Comparison of ENCODE assay signal across 25 cellular contexts in the genomic region with DNA sequence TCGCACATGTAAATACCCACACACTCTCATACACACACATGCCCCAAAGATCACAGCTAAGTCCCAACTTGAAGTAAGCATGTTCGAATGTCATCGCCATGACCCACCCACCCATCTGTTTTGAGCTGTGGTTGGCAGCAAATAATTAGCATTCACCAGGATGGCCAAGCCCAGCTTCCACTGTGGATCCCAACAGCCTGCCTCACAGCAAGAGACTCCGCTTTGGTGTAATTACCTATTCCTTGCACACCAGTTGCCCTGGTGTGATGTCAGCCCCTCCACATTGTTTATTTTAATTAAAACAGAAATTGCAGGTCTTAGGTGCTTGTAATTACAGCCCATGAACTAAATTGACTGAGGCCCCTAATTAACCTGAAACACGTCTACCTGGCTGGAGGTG.
DNase-seq lines count a peak whose midpoint lies in the region; ATAC-seq lines count a peak whose summit lies in the region.
"Had no signal": no experiment of that assay in that cellular context is flagged by ENCODE, and none has a peak within 500 bp of the region (broad histone marks: within the 10 kb centered on the region; RNA-seq: fewer than 3 reads in every experiment).

No MANE protein-coding gene starts in this region.

- DNase-seq in NCI-H1105 treated with DMSO at 0.1 percent for 48 hours (lab: John Stamatoyannopoulos, UW) (peak; percentile 6), NCI-H1105 (lab: John Stamatoyannopoulos, UW) (no peak), NCI-H1694 (lab: John Stamatoyannopoulos, UW) (peak; percentile 44), NCI-H748 treated with DMSO at 0.1 percent for 48 hours (lab: John Stamatoyannopoulos, UW) (peak; percentile 20), myocyte (ENCODE audit: low read depth) (peak; percentile 1), D341Med (ENCODE audit: low spot score) (no peak)
- DNase-seq: 8988T; ACHN; CD4-positive, CD25-positive, alpha-beta regulatory T cell; DMS79; EL; GF-D8; Kasumi-1; NCI-H1092 treated with DMSO at 0.1 percent for 48 hours; NCI-H187; NCI-H2081 treated with DMSO at 0.1 percent for 48 hours; NCI-H2171; NCI-H226; NCI-H524; OCI-M1; Peyer's patch; SHP77 treated with DMSO at 0.1 percent for 48 hours; T-helper 1 cell had no signal

- ATAC-seq in GM18520 (IDR thresholded peaks at IDR 0.05; ENCODE audit: unreplicated experiment) (no peak), HG02571 (IDR thresholded peaks at IDR 0.05; ENCODE audit: unreplicated experiment) (no peak)

Comparison
In these comparisons a context has a peak if more than half of its experiments do, and no peak if none do; other contexts are left out.
1. DNase-seq: peak in NCI-H1105 treated with DMSO at 0.1 percent for 48 hours (single experiment), NCI-H1694 (single experiment), NCI-H748 treated with DMSO at 0.1 percent for 48 hours (single experiment) and myocyte (single experiment); none in NCI-H1105 (single experiment) and D341Med (single experiment).